In the genomic region with DNA sequence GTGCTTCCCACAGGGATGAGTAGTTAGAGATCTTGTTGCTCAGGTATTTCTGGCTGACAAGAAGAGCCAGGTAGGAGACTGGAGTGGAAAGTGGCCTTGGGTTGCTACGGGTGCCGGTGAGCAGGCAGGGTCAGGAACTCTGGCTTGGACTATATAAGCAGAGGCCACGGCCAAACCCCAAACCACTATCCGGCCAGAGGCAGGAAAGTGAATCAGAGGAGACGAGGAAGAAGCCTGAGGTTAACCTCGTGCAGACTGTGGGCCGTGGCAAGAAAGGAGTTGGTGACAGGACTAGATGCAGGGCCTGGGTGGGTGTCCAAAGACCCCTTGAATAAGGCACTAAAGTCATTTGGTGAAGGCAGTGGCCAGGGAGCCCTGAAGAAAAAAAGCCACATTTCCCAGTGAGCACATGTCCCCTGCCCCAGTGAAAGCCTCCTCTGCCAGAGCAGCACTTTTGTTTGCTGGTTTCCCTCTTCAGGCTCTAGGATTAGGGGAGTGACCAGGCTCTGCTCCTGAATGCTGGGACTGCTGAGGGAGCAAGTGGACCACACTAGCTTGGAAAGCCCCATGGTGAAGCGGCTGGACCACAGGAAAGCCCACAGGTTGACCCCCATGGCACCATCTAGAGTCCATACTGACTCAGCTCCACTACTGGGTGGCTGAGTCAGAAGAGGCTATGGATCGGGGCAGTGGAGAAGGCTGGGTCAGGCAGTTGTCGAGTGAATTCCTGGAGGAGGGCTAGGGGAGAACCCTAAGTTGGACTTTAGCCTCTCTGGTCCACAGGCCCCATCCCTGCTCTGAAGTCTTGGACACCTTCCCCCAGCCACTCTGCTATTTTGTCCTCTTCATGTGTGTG, we compare ENCODE assay signal across 1 cellular context.
TF ChIP-seq lines count a peak whose summit lies in the region.

No MANE protein-coding gene starts in this region.

TF ChIP-seq in IMR-90, 13 proteins besides CTCF, POLR2A, EP300 and RAD21:
- TF ChIP-seq CHD1 (IDR thresholded peaks at IDR 0.05; ENCODE audit: low read depth, low read length) (no peak), ELK1 (IDR thresholded peaks at IDR 0.05; ENCODE audit: borderline replicate concordance, low read depth, low read length) (no peak), FOS (IDR thresholded peaks at IDR 0.05; ENCODE audit: low read depth, low read length) (peak; percentile 80), NFE2L2 (IDR thresholded peaks at IDR 0.05; ENCODE audit: low read depth, low read length) (peak; percentile 19; the same call in 1 of the 2 replicates), MXI1 (IDR thresholded peaks at IDR 0.05; ENCODE audit: borderline replicate concordance, low read depth, low read length) (no peak), BHLHE40 (IDR thresholded peaks at IDR 0.05; ENCODE audit: low read depth, low read length) (peak; percentile 27; the same call in 1 of the 2 replicates), MAFK (IDR thresholded peaks at IDR 0.05; ENCODE audit: low read depth, low read length) (peak; percentile 67; the same call in 1 of the 2 replicates), CEBPB (IDR thresholded peaks at IDR 0.05; ENCODE audit: low read depth, low read length) (no peak), RCOR1 (IDR thresholded peaks at IDR 0.05; ENCODE audit: insufficient replicate concordance, low read length) (no peak), SMC3 (IDR thresholded peaks at IDR 0.05; ENCODE audit: low read depth, low read length) (0 out of 2 replicates have a peak, but pooled peaks have one; percentile 18), MAZ (IDR thresholded peaks at IDR 0.05; ENCODE audit: borderline replicate concordance, low read depth, low read length) (no peak), RFX5 (IDR thresholded peaks at IDR 0.05; ENCODE audit: low read depth, low read length) (no peak)
- TF ChIP-seq, protein P1, sequence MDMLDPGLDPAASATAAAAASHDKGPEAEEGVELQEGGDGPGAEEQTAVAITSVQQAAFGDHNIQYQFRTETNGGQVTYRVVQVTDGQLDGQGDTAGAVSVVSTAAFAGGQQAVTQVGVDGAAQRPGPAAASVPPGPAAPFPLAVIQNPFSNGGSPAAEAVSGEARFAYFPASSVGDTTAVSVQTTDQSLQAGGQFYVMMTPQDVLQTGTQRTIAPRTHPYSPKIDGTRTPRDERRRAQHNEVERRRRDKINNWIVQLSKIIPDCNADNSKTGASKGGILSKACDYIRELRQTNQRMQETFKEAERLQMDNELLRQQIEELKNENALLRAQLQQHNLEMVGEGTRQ (IDR thresholded peaks at IDR 0.05; ENCODE audit: low read depth, low read length): no peak
